Comparison of ENCODE assay signal across 3 cellular contexts in the genomic region with DNA sequence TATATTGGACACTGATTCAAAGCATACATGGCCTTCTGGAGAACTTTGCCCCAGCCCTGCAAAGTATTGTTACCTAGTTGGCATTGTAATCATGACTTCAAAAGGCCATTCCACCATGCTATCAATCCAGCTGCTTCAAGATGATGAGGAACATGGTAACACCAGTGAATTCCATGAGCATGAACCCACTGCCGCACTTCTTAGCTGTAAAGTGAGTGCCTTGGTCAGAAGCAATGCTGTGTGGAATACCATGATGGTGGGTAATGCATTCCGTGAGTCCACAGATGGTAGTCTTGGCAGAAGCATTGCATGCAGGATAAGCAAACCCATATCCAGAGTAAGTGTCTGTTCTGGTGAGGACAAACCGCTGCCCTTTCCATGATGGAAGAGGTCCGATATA. TPM values are rescaled to one million over a fixed set of nuclear protein-coding genes. Genes with fewer than 3 reads are reported as not detected.
"Had no signal": no experiment of that assay in that cellular context is flagged by ENCODE, and none has a peak within 500 bp of the region (broad histone marks: within the 10 kb centered on the region; RNA-seq: fewer than 3 reads in every experiment).

No MANE protein-coding gene starts in this region.

RNA-seq across cellular contexts. Expression of gene FIGNL2, which starts 50.5 kb away (rescaled TPM):
- total RNA-seq: H4, HFFc6, K562 had no signal
